Comparison of ENCODE assay signal across 20 cellular contexts in genomic region chr12:78585132-78585531, GRCh38.
"Had no signal": no experiment of that assay in that cellular context is flagged by ENCODE, and none has a peak within 500 bp of the region (broad histone marks: within the 10 kb centered on the region; RNA-seq: fewer than 3 reads in every experiment).

No MANE protein-coding gene starts in this region.

- H2AFZ ChIP-seq: PC-9 had no signal

- H3K9me3 ChIP-seq: SJSA1 had no signal

- H3K4me1 ChIP-seq: Peyer's patch, SJSA1 had no signal

- H3K36me3 Mint-ChIP-seq: IgD-negative memory B cell had no signal

- H3K27me3 Mint-ChIP-seq: IgD-negative memory B cell had no signal

- ATAC-seq: K562 had no signal

- H3K27me3 ChIP-seq: Peyer's patch, SJSA1 had no signal

- H3K4me3 Mint-ChIP-seq: IgD-negative memory B cell had no signal

- H3K36me3 ChIP-seq: Peyer's patch, SJSA1 had no signal

- H3K4me2 ChIP-seq: KMS-11, PC-9 had no signal

- H3K27ac ChIP-seq: KMS-11, PC-9, Peyer's patch, SJSA1, SK-N-MC had no signal

- H3K4me3 ChIP-seq: K562, PC-9, Peyer's patch, SJSA1, SK-N-MC had no signal

- H3K9ac ChIP-seq: KMS-11 had no signal

- DNase-seq: Kasumi-1, NCI-H1436, NCI-H187, NCI-H2029, NCI-H2081 treated with DMSO at 0.1 percent for 48 hours, NCI-H2171, NCI-H226, NCI-H510A, NCI-H524 treated with DMSO at 0.1 percent for 48 hours, NCI-H774, PC-9, Peyer's patch, Right ventricle myocardium superior, SIG-M5, SW 1271 had no signal

- H3K4me1 Mint-ChIP-seq: IgD-negative memory B cell had no signal
